In genomic region chr5:43676083-43676840, GRCh38 we compare ENCODE assay signal across 27 cellular contexts.
DNase-seq lines count a peak whose midpoint lies in the region; ATAC-seq, FAIRE-seq and TF ChIP-seq lines count a peak whose summit lies in the region.
"Had no signal": no experiment of that assay in that cellular context is flagged by ENCODE, and none has a peak within 500 bp of the region (broad histone marks: within the 10 kb centered on the region; RNA-seq: fewer than 3 reads in every experiment).

No MANE protein-coding gene starts in this region.

- TF ChIP-seq CTCF in bronchial epithelial cell (IDR thresholded peaks at IDR 0.05; ENCODE audit: insufficient read depth, low read length, severe bottlenecking) (no peak), gastrocnemius medialis (IDR thresholded peaks at IDR 0.05 in 4 of 5, conservative IDR thresholded peaks at IDR 0.05 in 1 of 5) (no peak), HepG2 (CRISPR knock-in tag; IDR thresholded peaks at IDR 0.05) (no peak)

- intact Hi-C loops in activated CD4-positive, alpha-beta T cell treated with anti-CD3 and anti-CD28 coated beads, Interleukin-2, amount 10 ng/mL, durations not matched to agents 24 days and 14 days (cut with micrococcal nuclease): no loop called here
- intact Hi-C loops in gastrocnemius medialis (cut with DNase I; ENCODE audit: low total_unique reads): no loop called here
- intact Hi-C loops in HepG2 (cut with micrococcal nuclease; ENCODE audit: unreplicated experiment): no loop called here

- no peak overlapping the region for H2AFZ ChIP-seq in HepG2 (ENCODE audit: low read length)

- in situ Hi-C loops in gastrocnemius medialis (cut with MboI; ENCODE audit: low sequenced_read_pairs in 4 of 4): no loop called here
- in situ Hi-C loops in HepG2 (cut with HindIII; ENCODE audit: extremely low pct_ligation_motif_present, low pct_unique_long_range_greater_than_20kb): no loop called here

- H3K4me3 ChIP-seq in bronchial epithelial cell (ENCODE audit: low read depth, low read length) (no peak overlapping the region), gastrocnemius medialis (no peak overlapping the region), HepG2 (replicated peaks in 1 of 3; ENCODE audit: insufficient read depth in 1 of 3, low read depth in 2 of 3, low read length in 3 of 3) (no peak overlapping the region), MG63 (no peak overlapping the region)
- H3K4me3 ChIP-seq: A549, coronary artery, ovary, right atrium auricular region, upper lobe of right lung had no signal

- 98% methylated on average over 2 of the region's 2 CpGs for WGBS in HepG2 (ENCODE audit: low lambda C conversion rate)

- H3K4me1 ChIP-seq in gastrocnemius medialis (peaks cover 0 to 16% of the 10 kb centered on the region in 2 donors), HepG2 (ENCODE audit: insufficient read depth, low read length) (no peaks in the 10 kb centered on the region)
- H3K4me1 ChIP-seq: A549, right atrium auricular region, upper lobe of right lung had no signal

- TF ChIP-seq EP300 in HepG2 (IDR thresholded peaks at IDR 0.05; ENCODE audit: low read depth in 2 of 2, low read length in 2 of 2) (no peak), HepG2 (CRISPR knock-in tag; IDR thresholded peaks at IDR 0.05; ENCODE audit: borderline replicate concordance) (no peak)

- TF ChIP-seq POLR2A in gastrocnemius medialis (IDR thresholded peaks at IDR 0.05): no peak
- TF ChIP-seq POLR2A in HepG2 (IDR thresholded peaks at IDR 0.05; ENCODE audit: insufficient read depth in 1 of 2, low read depth in 2 of 2, low read length in 2 of 2): no peak

- H3K36me3 ChIP-seq in bronchial epithelial cell (ENCODE audit: control insufficient read depth, insufficient read depth, low read length): no peaks in the 10 kb centered on the region
- H3K36me3 ChIP-seq in gastrocnemius medialis: peaks cover 0 to 11% of the 10 kb centered on the region in 2 donors
- H3K36me3 ChIP-seq in HepG2 (replicated peaks in 1 of 2; ENCODE audit: control insufficient read depth in 1 of 2, insufficient read depth in 2 of 2, low read length in 2 of 2): peaks cover 0 to 3% of the 10 kb centered on the region in 2 experiments; a peak in 3 of 5 replicates
- H3K36me3 ChIP-seq in MG63: peaks cover 33% of the 10 kb centered on the region
- H3K36me3 ChIP-seq: ovary had no signal

- H3K27ac ChIP-seq in gastrocnemius medialis: peak overlapping the region; percentile 45 to 70 (median 62)
- no peak overlapping the region for H3K27ac ChIP-seq in HepG2 (ENCODE audit: extremely low read length, insufficient read depth, low read length)
- H3K27ac ChIP-seq: A549, coronary artery, ovary, right atrium auricular region, upper lobe of right lung, WERI-Rb-1 had no signal

- no peak overlapping the region for H3K4me3 Mint-ChIP-seq in activated CD4-positive, alpha-beta T cell treated with anti-CD3 and anti-CD28 coated beads, Interleukin-2, amount 10 ng/mL, durations not matched to agents 24 days and 14 days
- H3K4me3 Mint-ChIP-seq: activated CD4-positive, alpha-beta memory T cell treated with anti-CD3 and anti-CD28 coated beads, Interleukin-2, amount 10 ng/mL, durations not matched to agents 7 days and 5 days; activated naive CD8-positive, alpha-beta T cell; activated T-cell treated with anti-CD3 and anti-CD28 coated beads, Interleukin-2, amount 50 U/mL, for 4 hours; mesothelial cell of epicardium; naive thymus-derived CD8-positive, alpha-beta T cell; T-helper 2 cell treated with Interferon-gamma antibody and Interleukin-4, amounts not matched to agents 5 μg/mL and 100 μg/mL, for 36 hours had no signal

- no TSS peak for BruUV-seq in HepG2 (replicated peaks; lab: Mats Ljungman, UMichigan)

- POLR2A ChIA-PET in HepG2 (lab: Yijun Ruan, JAX): no interaction called here

- peaks cover 26% of the 10 kb centered on the region for H3K36me3 Mint-ChIP-seq in activated CD4-positive, alpha-beta T cell treated with anti-CD3 and anti-CD28 coated beads, Interleukin-2, amount 10 ng/mL, durations not matched to agents 24 days and 14 days (ENCODE audit: low read depth)

- H3K9me3 ChIP-seq in gastrocnemius medialis (no peaks in the 10 kb centered on the region), HepG2 (ENCODE audit: low read length) (no peaks in the 10 kb centered on the region), MG63 (peaks cover 7% of the 10 kb centered on the region)
- H3K9me3 ChIP-seq: A549, BE2C, ovary, right atrium auricular region, upper lobe of right lung had no signal

- H3K9me3 Mint-ChIP-seq in activated CD4-positive, alpha-beta T cell treated with anti-CD3 and anti-CD28 coated beads, Interleukin-2, amount 10 ng/mL, durations not matched to agents 24 days and 14 days: no peaks in the 10 kb centered on the region
- H3K9me3 Mint-ChIP-seq: activated T-cell treated with anti-CD3 and anti-CD28 coated beads, Interleukin-2, amount 50 U/mL, for 4 hours had no signal

- H3K79me2 ChIP-seq in HepG2 (ENCODE audit: insufficient read depth, low read length): no peaks in the 10 kb centered on the region

- no peak for TF ChIP-seq RAD21 in HepG2 (CRISPR knock-in tag; IDR thresholded peaks at IDR 0.05)

- CTCF ChIA-PET in HepG2 (lab: Yijun Ruan, JAX; ENCODE audit: low intra/inter-chr PET ratio, low total read pairs): no interaction called here

- peaks cover 1% of the 10 kb centered on the region for H3K4me1 Mint-ChIP-seq in activated CD4-positive, alpha-beta T cell treated with anti-CD3 and anti-CD28 coated beads, Interleukin-2, amount 10 ng/mL, durations not matched to agents 24 days and 14 days
- H3K4me1 Mint-ChIP-seq: mesothelial cell of epicardium had no signal

- no peak for DNase-seq in activated CD4-positive, alpha-beta T cell treated with anti-CD3 and anti-CD28 coated beads, Interleukin-2, amount 10 ng/mL, durations not matched to agents 24 days and 14 days
- no peak for DNase-seq in activated CD4-positive, alpha-beta T cell treated with anti-CD3 and anti-CD28 coated beads for 1 hour
- DNase-seq in RCC 7860 (ENCODE audit: low spot score): no peak
- DNase-seq in bronchial epithelial cell (ENCODE audit: low read depth): peak; percentile 22
- no peak for DNase-seq in gastrocnemius medialis
- no peak for DNase-seq in HepG2 (ENCODE audit: low spot score)
- no peak for DNase-seq in GOT3 (lab: John Stamatoyannopoulos, UW)
- no peak for DNase-seq in MG63
- DNase-seq: activated CD4-positive, alpha-beta memory T cell treated with anti-CD3 and anti-CD28 coated beads, Interleukin-2, amount 10 ng/mL, durations not matched to agents 7 days and 5 days; activated T-cell treated with anti-CD3 and anti-CD28 coated beads, Interleukin-2, amount 50 U/mL, for 4 hours; BE2C; naive thymus-derived CD8-positive, alpha-beta T cell; NCI-H774; ovary; stimulated activated CD4-positive, alpha-beta T cell treated with anti-CD3 and anti-CD28 coated beads, Interleukin-12 subunit alpha, Interleukin-12 subunit beta, amount 100 ng/mL, for 4 hours; stimulated activated CD4-positive, alpha-beta T cell treated with anti-CD3 and anti-CD28 coated beads, Interleukin-4, amount 100 ng/mL, for 4 hours; upper lobe of right lung; WERI-Rb-1 had no signal

- no peak overlapping the region for H3K4me2 ChIP-seq in HepG2 (ENCODE audit: low read depth, low read length)
- H3K4me2 ChIP-seq: A549 had no signal

- ATAC-seq in gastrocnemius medialis: peak; percentile 95 to 97
- ATAC-seq in HepG2: no peak
- ATAC-seq: A549; left lobe of liver; naive thymus-derived CD8-positive, alpha-beta T cell; SK-N-SH treated with all-trans-retinoic acid at 6 μM for 48 hours; upper lobe of right lung had no signal

- H3K27ac Mint-ChIP-seq in activated CD4-positive, alpha-beta T cell treated with anti-CD3 and anti-CD28 coated beads, Interleukin-2, amount 10 ng/mL, durations not matched to agents 24 days and 14 days: peak overlapping the region; percentile 26
- H3K27ac Mint-ChIP-seq: activated CD4-positive, alpha-beta memory T cell treated with anti-CD3 and anti-CD28 coated beads, Interleukin-2, amount 10 ng/mL, durations not matched to agents 7 days and 5 days; activated naive CD8-positive, alpha-beta T cell; mesothelial cell of epicardium; T-helper 2 cell treated with Interferon-gamma antibody and Interleukin-4, amounts not matched to agents 5 μg/mL and 100 μg/mL, for 36 hours had no signal

- no peaks in the 10 kb centered on the region for H3K27me3 Mint-ChIP-seq in activated CD4-positive, alpha-beta T cell treated with anti-CD3 and anti-CD28 coated beads, Interleukin-2, amount 10 ng/mL, durations not matched to agents 24 days and 14 days
- H3K27me3 Mint-ChIP-seq: activated CD4-positive, alpha-beta memory T cell treated with anti-CD3 and anti-CD28 coated beads, Interleukin-2, amount 10 ng/mL, durations not matched to agents 7 days and 5 days; activated naive CD8-positive, alpha-beta T cell; naive thymus-derived CD8-positive, alpha-beta T cell had no signal

- no peak overlapping the region for H3K9ac ChIP-seq in HepG2 (ENCODE audit: insufficient read depth, low read depth, low read length)

- H3K27me3 ChIP-seq in bronchial epithelial cell (ENCODE audit: control insufficient read depth, insufficient read depth, low read length): no peaks in the 10 kb centered on the region
- no peaks in the 10 kb centered on the region for H3K27me3 ChIP-seq in gastrocnemius medialis
- no peaks in the 10 kb centered on the region for H3K27me3 ChIP-seq in HepG2 (ENCODE audit: control insufficient read depth in 1 of 2, insufficient read depth in 2 of 2, low read length in 2 of 2)
- no peaks in the 10 kb centered on the region for H3K27me3 ChIP-seq in MG63
- H3K27me3 ChIP-seq: BE2C, ovary, right atrium auricular region, upper lobe of right lung had no signal

- FAIRE-seq in RCC 7860 (lab: Jason Lieb, UNC) (peak; percentile 54), bronchial epithelial cell (lab: Jason Lieb, UNC) (no peak), HepG2 (lab: Jason Lieb, UNC) (no peak)
- FAIRE-seq: A549, H1 had no signal

- H4K20me1 ChIP-seq in HepG2 (ENCODE audit: insufficient read depth, low read length): no peaks in the 10 kb centered on the region

TF ChIP-seq in HepG2, 621 proteins besides CTCF, POLR2A, EP300 and RAD21 (continues in another document):
- TF ChIP-seq ZBTB42 (CRISPR knock-in tag; IDR thresholded peaks at IDR 0.05) (no peak), ZNF841 (CRISPR knock-in tag; IDR thresholded peaks at IDR 0.05; ENCODE audit: borderline replicate concordance) (no peak), ZNF788 (CRISPR knock-in tag; IDR thresholded peaks at IDR 0.05; ENCODE audit: borderline replicate concordance) (no peak), ZNF713 (CRISPR knock-in tag; IDR thresholded peaks at IDR 0.05) (no peak), THAP8 (CRISPR knock-in tag; IDR thresholded peaks at IDR 0.05; ENCODE audit: borderline replicate concordance) (no peak), ZNF558 (CRISPR knock-in tag; IDR thresholded peaks at IDR 0.05; ENCODE audit: borderline replicate concordance) (no peak), ZBTB21 (CRISPR knock-in tag; IDR thresholded peaks at IDR 0.05) (no peak), ZNF747 (CRISPR knock-in tag; IDR thresholded peaks at IDR 0.05; ENCODE audit: borderline replicate concordance) (no peak)
